In the genomic region with DNA sequence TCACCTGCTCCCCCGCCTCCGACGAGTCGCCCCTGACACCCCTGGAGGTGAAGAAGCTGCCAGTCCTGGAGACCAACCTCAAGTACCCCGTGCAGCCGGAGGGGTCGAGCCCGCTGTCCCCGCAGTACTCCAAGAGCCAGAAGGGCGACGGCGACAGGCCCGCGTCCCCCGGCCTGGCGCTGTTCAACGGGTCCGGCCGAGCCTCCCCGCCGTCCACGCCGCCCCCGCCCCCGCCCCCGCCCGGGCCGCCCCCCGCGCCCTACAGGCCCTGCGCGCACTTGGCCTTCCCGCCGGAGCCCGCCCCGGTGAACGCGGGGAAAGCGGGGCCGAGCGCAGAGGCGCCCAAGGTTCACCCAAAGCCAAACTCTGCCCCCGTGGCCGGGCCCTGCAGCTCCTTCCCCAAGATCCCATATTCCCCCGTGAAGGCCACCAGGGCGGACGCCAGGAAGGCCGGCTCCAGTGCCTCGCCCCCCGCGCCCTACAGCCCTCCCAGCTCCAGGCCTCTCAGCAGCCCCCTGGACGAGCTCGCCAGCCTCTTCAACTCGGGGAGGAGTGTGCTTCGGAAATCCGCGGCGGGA, we compare ENCODE assay signal across 17 cellular contexts.
DNase-seq lines count a peak whose midpoint lies in the region; ATAC-seq and TF ChIP-seq lines count a peak whose summit lies in the region.
"Had no signal": no experiment of that assay in that cellular context is flagged by ENCODE, and none has a peak within 500 bp of the region (broad histone marks: within the 10 kb centered on the region; RNA-seq: fewer than 3 reads in every experiment).

No MANE protein-coding gene starts in this region.

- H3K9me3 ChIP-seq in gastroesophageal sphincter (no peaks in the 10 kb centered on the region), prostate gland (no peaks in the 10 kb centered on the region), vagina (no peaks in the 10 kb centered on the region)
- H3K9me3 ChIP-seq: colonic mucosa, pancreas had no signal

- TF ChIP-seq EP300 in gastroesophageal sphincter (IDR thresholded peaks at IDR 0.05), result no peak

- TF ChIP-seq POLR2A in gastroesophageal sphincter (IDR thresholded peaks at IDR 0.05), result no peak
- no peak for TF ChIP-seq POLR2A in prostate gland (IDR thresholded peaks at IDR 0.05)
- no peak for TF ChIP-seq POLR2A in vagina (IDR thresholded peaks at IDR 0.05)

- peak overlapping the region; percentile 25 for H3K4me3 ChIP-seq in astrocyte of the spinal cord (ENCODE audit: low read depth, low read length)
- H3K4me3 ChIP-seq in gastroesophageal sphincter, result peak overlapping the region; percentile 40 to 61
- peak overlapping the region; percentile 15 to 26 for H3K4me3 ChIP-seq in prostate gland
- H3K4me3 ChIP-seq in vagina, result peak overlapping the region; percentile 25 to 42
- H3K4me3 ChIP-seq: colonic mucosa had no signal

- no peak for DNase-seq in astrocyte of the spinal cord (ENCODE audit: low read depth, low spot score)
- DNase-seq in prostate gland (ENCODE audit: low spot score), result no peak
- DNase-seq in vagina (ENCODE audit: extremely low spot score in 2 of 2), result no peak
- DNase-seq in stimulated activated CD4-positive, alpha-beta T cell treated with anti-CD3 and anti-CD28 coated beads, Interleukin-15, amount 100 ng/mL, for 24 hours, result no peak
- DNase-seq: activated CD4-positive, alpha-beta memory T cell treated with anti-CD3 and anti-CD28 coated beads for 36 hours; activated naive CD8-positive, alpha-beta T cell treated with anti-CD3 and anti-CD28 coated beads, Interleukin-2, amount 50 U/mL, for 24 hours; activated T-cell treated with anti-CD3 and anti-CD28 coated beads, Interleukin-2, amount 50 U/mL, for 48 hours; C1 segment of cervical spinal cord; colonic mucosa; GOT3; Karpas-422; NCI-H1417; NCI-H82 had no signal

- intact Hi-C loops in prostate gland (cut with DNase I) (loop anchor here (5.0 kb wide), 1 partner anchor 966 kb away; no protein-coding TSS in a partner anchor), vagina (cut with DNase I) (no loop called here)

- TF ChIP-seq CTCF in astrocyte of the spinal cord (IDR thresholded peaks at IDR 0.05; ENCODE audit: low read depth, low read length) (no peak), gastroesophageal sphincter (IDR thresholded peaks at IDR 0.05) (no peak), prostate gland (IDR thresholded peaks at IDR 0.05) (no peak), vagina (IDR thresholded peaks at IDR 0.05) (no peak)

- ATAC-seq in gastroesophageal sphincter (peak; percentile 40), GM18519 (IDR thresholded peaks at IDR 0.05; ENCODE audit: low FRiP score, unreplicated experiment) (no peak), GM21526 (IDR thresholded peaks at IDR 0.05; ENCODE audit: low FRiP score, unreplicated experiment) (no peak)
- ATAC-seq: activated naive CD8-positive, alpha-beta T cell treated with anti-CD3 and anti-CD28 coated beads, Interleukin-2, amount 50 U/mL, for 24 hours had no signal

- H3K36me3 ChIP-seq in gastroesophageal sphincter (no peaks in the 10 kb centered on the region), prostate gland (no peaks in the 10 kb centered on the region), vagina (no peaks in the 10 kb centered on the region)
- H3K36me3 ChIP-seq: colonic mucosa, pancreas had no signal

- in situ Hi-C loops in astrocyte of the spinal cord (cut with HindIII; ENCODE audit: low sequenced_read_pairs), result no loop called here

- H3K27ac ChIP-seq in gastroesophageal sphincter (peak overlapping the region in 3 of 4 donors; percentile 61 to 81 (median 73)), prostate gland (no peak overlapping the region), vagina (no peak overlapping the region)
- H3K27ac ChIP-seq: colonic mucosa, pancreas had no signal

- H3K27me3 ChIP-seq in gastroesophageal sphincter (peaks cover 19% of the 10 kb centered on the region), prostate gland (replicated peaks; ENCODE audit: insufficient read depth) (no peaks in the 10 kb centered on the region), vagina (no peaks in the 10 kb centered on the region)
- H3K27me3 ChIP-seq: colonic mucosa had no signal

- WGBS in gastroesophageal sphincter (ENCODE audit: low coverage in 1 of 2), 2 donors, result 13% methylated on average over 3 of the region's 58 CpGs; no CpG with 5 or more reads in 1 of the 2 donors
- WGBS in prostate gland, result 18% methylated on average over 42 of the region's 58 CpGs

- H3K4me1 ChIP-seq in gastroesophageal sphincter (peaks cover 0 to 26% (median 0%) of the 10 kb centered on the region in 3 donors), prostate gland (replicated peaks) (no peaks in the 10 kb centered on the region), vagina (no peaks in the 10 kb centered on the region)
- H3K4me1 ChIP-seq: colonic mucosa, pancreas had no signal

Comparison
In these comparisons a context has a peak if more than half of its experiments do, and no peak if none do; other contexts are left out.
1. H3K27ac ChIP-seq: peak in gastroesophageal sphincter (3 of 4); none in prostate gland (0 of 2) and vagina (single experiment).
2. Peak in every context shown above with its lines, with median percentiles within 50 percentile points of each other: H3K4me3 ChIP-seq.